Comparison of ENCODE assay signal across 8 cellular contexts in genomic region chr16:4392382-4393242, GRCh38. TPM values are rescaled to one million over a fixed set of nuclear protein-coding genes. Genes with fewer than 3 reads are reported as not detected.
A peak's percentile ranks its signal among the peaks of the same experiment; 100 is the strongest.
DNase-seq lines count a peak whose midpoint lies in the region; TF ChIP-seq lines count a peak whose summit lies in the region.

No MANE protein-coding gene starts in this region.

- 39 to 73% (median 69%) methylated on average over 8 to 27 of the region's 27 CpGs for WGBS in adrenal gland, 4 donors

- peaks cover 4% of the 10 kb centered on the region for H3K4me1 Mint-ChIP-seq in glutamatergic neuron (ENCODE audit: low read depth, unreplicated experiment)

- H3K9me3 ChIP-seq in ES-I3 (ENCODE audit: control insufficient read depth, insufficient read depth, low read length), result no peaks in the 10 kb centered on the region
- H3K9me3 ChIP-seq in SJSA1 (replicated peaks), result no peaks in the 10 kb centered on the region
- H3K9me3 ChIP-seq in adrenal gland (replicated peaks in 1 of 3), result no peaks in the 10 kb centered on the region

- H3K4me1 ChIP-seq in ES-I3 (ENCODE audit: insufficient read depth, low read length) (peaks cover 45% of the 10 kb centered on the region), SJSA1 (replicated peaks) (peaks cover 59% of the 10 kb centered on the region), adrenal gland (replicated peaks in 1 of 2) (peaks cover 2 to 17% of the 10 kb centered on the region in 2 donors)

- H3K36me3 Mint-ChIP-seq in glutamatergic neuron (ENCODE audit: unreplicated experiment), result no peaks in the 10 kb centered on the region

- peaks cover 7% of the 10 kb centered on the region for H3K9me3 Mint-ChIP-seq in glutamatergic neuron (ENCODE audit: unreplicated experiment)

- TF ChIP-seq POLR2A in adrenal gland (IDR thresholded peaks at IDR 0.05), result no peak

- TF ChIP-seq CTCF in glutamatergic neuron (IDR thresholded peaks at IDR 0.05; ENCODE audit: partially characterized antibody, unreplicated experiment), result no peak
- TF ChIP-seq CTCF in adrenal gland (IDR thresholded peaks at IDR 0.05), result no peak

- intact Hi-C loops in adrenal gland (cut with DNase I), result no loop called here

- H3K27ac ChIP-seq in SJSA1 (peak overlapping the region; percentile 60), adrenal gland (peak overlapping the region in 2 of 5 donors; percentile 49 to 68)

- H3K27me3 Mint-ChIP-seq in glutamatergic neuron (ENCODE audit: unreplicated experiment), result peaks cover 8% of the 10 kb centered on the region

- H3K4me3 Mint-ChIP-seq in glutamatergic neuron (ENCODE audit: unreplicated experiment), result no peak overlapping the region

- H3K4me3 ChIP-seq in SJSA1 (no peak overlapping the region), adrenal gland (no peak overlapping the region)

- no peaks in the 10 kb centered on the region for H3K27me3 ChIP-seq in SJSA1 (replicated peaks)
- H3K27me3 ChIP-seq in adrenal gland, result no peaks in the 10 kb centered on the region

- H3K9ac ChIP-seq in ES-I3 (ENCODE audit: low read depth, low read length), result peak overlapping the region; percentile 19; the same call in 1 of the 2 replicates

- H3K36me3 ChIP-seq in ES-I3 (ENCODE audit: insufficient read depth, low read length), result no peaks in the 10 kb centered on the region
- H3K36me3 ChIP-seq in SJSA1, result peaks cover 25% of the 10 kb centered on the region
- peaks cover 0 to 27% of the 10 kb centered on the region in 2 donors for H3K36me3 ChIP-seq in adrenal gland (replicated peaks in 1 of 2)

- H3K27ac Mint-ChIP-seq in glutamatergic neuron (ENCODE audit: unreplicated experiment), result peak overlapping the region; percentile 66

- DNase-seq in SJSA1 (ENCODE audit: low read depth in 1 of 2, low spot score in 2 of 2) (peak; percentile 85 to 86), glutamatergic neuron (no peak), renal cortical epithelial cell (ENCODE audit: low read depth) (peak; percentile 33), foreskin melanocyte (no peak), NCI-H2107 treated with DMSO at 0.1 percent for 48 hours (lab: John Stamatoyannopoulos, UW; ENCODE audit: unreplicated experiment) (no peak), inferior parietal cortex (ENCODE audit: extremely low spot score) (no peak), adrenal gland (no peak)

RNA-seq across cellular contexts. Expression of gene VASN, which starts 21.0 kb away (rescaled TPM):
- 85.4 and 93.6 TPM in 2 replicates for total RNA-seq in SJSA1 (2014; rRNA removed; shearing (Covaris generic))
- total RNA-seq in glutamatergic neuron (ENCODE audit: unreplicated experiment) (4.1 TPM), renal cortical epithelial cell (10.6 and 47.0 TPM in 2 replicates), adrenal gland (10 to 100 TPM; 16.1 to 44.7 (median 27.4) TPM)
- polyA plus RNA-seq in adrenal gland, result 10 to 100 TPM in 2 of 3 donors, under 1 TPM in 1; 0.77 to 23.9 (median 15.5) TPM

RNA-seq across cellular contexts. Expression of gene CORO7, which starts 23.8 kb away (rescaled TPM):
- 18.6 and 26.8 TPM in 2 replicates for total RNA-seq in SJSA1 (2014; rRNA removed; shearing (Covaris generic))
- total RNA-seq in glutamatergic neuron (ENCODE audit: unreplicated experiment) (200 TPM), renal cortical epithelial cell (25.1 and 35.4 TPM in 2 replicates), adrenal gland (10 to 100 TPM; 23.0 to 56.5 (median 35.8) TPM)
- 10 to 100 TPM in 2 of 3 donors, 1 to 10 TPM in 1; 4.3 to 61.0 (median 27.9) TPM for polyA plus RNA-seq in adrenal gland

RNA-seq across cellular contexts. Expression of gene DNAJA3, which starts 33.1 kb away (rescaled TPM):
- total RNA-seq in SJSA1 (2014; rRNA removed; shearing (Covaris generic)), result 58.2 and 81.9 TPM in 2 replicates
- total RNA-seq in glutamatergic neuron (ENCODE audit: unreplicated experiment) (32.6 TPM), renal cortical epithelial cell (52.4 and 62.3 TPM in 2 replicates), adrenal gland (100 to 1,000 TPM in 2 of 8 donors, 10 to 100 TPM in 6; 55.0 to 122 (median 76.5) TPM)
- polyA plus RNA-seq in adrenal gland, result 100 to 1,000 TPM in 1 of 3 donors, 10 to 100 TPM in 2; 21.9 to 166 (median 25.6) TPM

RNA-seq across cellular contexts. Expression of gene PAM16, which starts 41.5 kb away (rescaled TPM):
- total RNA-seq in SJSA1 (2014; rRNA removed; shearing (Covaris generic)), result 86.4 and 125 TPM in 2 replicates
- total RNA-seq in glutamatergic neuron (ENCODE audit: unreplicated experiment), result 33.1 TPM
- total RNA-seq in renal cortical epithelial cell, result 9.1 and 37.0 TPM in 2 replicates
- 10 to 100 TPM; 35.5 to 68.8 (median 54.0) TPM for total RNA-seq in adrenal gland
- 100 to 1,000 TPM in 2 of 3 donors, 10 to 100 TPM in 1; 25.0 to 310 (median 285) TPM for polyA plus RNA-seq in adrenal gland

Comparison
In these comparisons a context has a peak if more than half of its experiments do, and no peak if none do; other contexts are left out.
1. DNase-seq: peak in SJSA1 (2 of 2) and renal cortical epithelial cell (single experiment); none in glutamatergic neuron (single experiment), foreskin melanocyte (single experiment), NCI-H2107 treated with DMSO at 0.1 percent for 48 hours (single experiment), inferior parietal cortex (single experiment) and adrenal gland (0 of 7).